In the genomic region with DNA sequence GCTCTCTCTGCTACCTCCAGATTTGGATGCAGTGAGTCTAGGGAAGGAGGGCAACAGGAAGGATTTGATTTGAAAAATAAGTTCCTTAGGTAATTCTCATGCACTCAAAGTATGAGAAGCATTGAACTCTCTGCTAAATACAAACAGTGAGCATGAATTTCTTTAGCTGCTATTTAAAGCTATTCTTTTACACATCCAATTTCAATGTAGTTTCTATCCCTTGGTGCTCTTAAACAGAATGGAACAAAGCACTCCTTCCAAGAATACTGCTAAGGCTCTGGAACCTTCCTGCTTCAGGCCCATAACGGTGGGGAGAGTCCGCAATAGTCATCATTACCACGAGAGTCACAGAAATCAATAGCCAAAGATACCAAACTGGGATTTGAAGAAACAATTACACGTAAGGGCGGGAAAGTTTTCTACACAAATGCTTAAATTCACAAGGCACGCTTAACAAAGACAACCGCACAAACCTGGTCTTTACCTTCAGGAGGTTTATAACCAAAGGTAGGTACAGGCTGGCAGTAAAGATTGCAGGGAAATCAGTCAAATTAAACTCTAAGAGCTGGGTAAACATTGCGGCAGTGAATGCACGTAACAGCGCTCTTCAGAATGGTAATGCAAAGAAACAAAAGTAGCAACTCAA, we compare ENCODE assay signal across 9 cellular contexts.
DNase-seq lines count a peak whose midpoint lies in the region; ATAC-seq lines count a peak whose summit lies in the region.
"Had no signal": no experiment of that assay in that cellular context is flagged by ENCODE, and none has a peak within 500 bp of the region (broad histone marks: within the 10 kb centered on the region; RNA-seq: fewer than 3 reads in every experiment).

No MANE protein-coding gene starts in this region.

- H3K9me3 ChIP-seq in T-helper 17 cell (ENCODE audit: control insufficient read depth, low read length, poor library complexity, severe bottlenecking) (no peaks in the 10 kb centered on the region), subcutaneous abdominal adipose tissue (ENCODE audit: control insufficient read depth in 5 of 5, low read length in 5 of 5) (no peaks in the 10 kb centered on the region)

- DNase-seq in activated CD4-positive, alpha-beta T cell treated with anti-CD3 and anti-CD28 coated beads, Interleukin-2, amount 10 ng/mL, durations not matched to agents 24 days and 14 days, result peak; percentile 51
- no peak for DNase-seq in activated CD4-positive, alpha-beta T cell treated with anti-CD3 and anti-CD28 coated beads for 4 hours
- DNase-seq in T-helper 17 cell (no peak), inferior parietal cortex (ENCODE audit: extremely low spot score) (peak; percentile 53), OCI-M1 (lab: John Stamatoyannopoulos, UW) (no peak)
- DNase-seq: activated CD8-positive, alpha-beta memory T cell treated with anti-CD3 and anti-CD28 coated beads, Interleukin-2, amount 50 U/mL, for 4 hours had no signal

- H3K9me3 Mint-ChIP-seq in activated CD4-positive, alpha-beta T cell treated with anti-CD3 and anti-CD28 coated beads, Interleukin-2, amount 10 ng/mL, durations not matched to agents 24 days and 14 days, result no peaks in the 10 kb centered on the region

- H3K27ac ChIP-seq in subcutaneous abdominal adipose tissue (ENCODE audit: low read depth, low read length), result peak overlapping the region; percentile 96

- H3K27me3 ChIP-seq in subcutaneous abdominal adipose tissue (ENCODE audit: control insufficient read depth in 5 of 5, insufficient read depth in 4 of 5, low read length in 5 of 5), result no peaks in the 10 kb centered on the region

- peaks cover 2% of the 10 kb centered on the region for H3K27me3 Mint-ChIP-seq in activated CD4-positive, alpha-beta T cell treated with anti-CD3 and anti-CD28 coated beads, Interleukin-2, amount 10 ng/mL, durations not matched to agents 24 days and 14 days
- no peaks in the 10 kb centered on the region for H3K27me3 Mint-ChIP-seq in T-helper 17 cell

- H3K36me3 Mint-ChIP-seq in activated CD4-positive, alpha-beta T cell treated with anti-CD3 and anti-CD28 coated beads, Interleukin-2, amount 10 ng/mL, durations not matched to agents 24 days and 14 days (ENCODE audit: low read depth), result peaks cover 14% of the 10 kb centered on the region
- H3K36me3 Mint-ChIP-seq in T-helper 17 cell (ENCODE audit: low read depth), result no peaks in the 10 kb centered on the region

- no peak overlapping the region for H3K27ac Mint-ChIP-seq in activated CD4-positive, alpha-beta T cell treated with anti-CD3 and anti-CD28 coated beads, Interleukin-2, amount 10 ng/mL, durations not matched to agents 24 days and 14 days
- H3K27ac Mint-ChIP-seq in T-helper 17 cell, result peak overlapping the region; percentile 66

- H3K36me3 ChIP-seq in subcutaneous abdominal adipose tissue (ENCODE audit: control insufficient read depth in 5 of 5, insufficient read depth in 5 of 5, low read length in 5 of 5), result no peaks in the 10 kb centered on the region

- H3K9ac ChIP-seq in subcutaneous abdominal adipose tissue (ENCODE audit: low read length in 5 of 5), result peak overlapping the region; percentile 40 to 90 (median 76)

- peaks cover 3 to 56% (median 50%) of the 10 kb centered on the region in 5 donors for H3K4me1 ChIP-seq in subcutaneous abdominal adipose tissue (ENCODE audit: control insufficient read depth in 5 of 5, insufficient read depth in 5 of 5, low read length in 5 of 5)

- intact Hi-C loops in activated CD4-positive, alpha-beta T cell treated with anti-CD3 and anti-CD28 coated beads, Interleukin-2, amount 10 ng/mL, durations not matched to agents 24 days and 14 days (cut with micrococcal nuclease), result loop anchor here (5.0 kb wide), 3 partner anchors 141 to 476 kb away; no protein-coding TSS in a partner anchor

- H3K4me3 Mint-ChIP-seq in activated CD4-positive, alpha-beta T cell treated with anti-CD3 and anti-CD28 coated beads, Interleukin-2, amount 10 ng/mL, durations not matched to agents 24 days and 14 days, result peak overlapping the region; percentile 78
- H3K4me3 Mint-ChIP-seq in T-helper 17 cell, result peak overlapping the region; percentile 87

- H3K4me1 Mint-ChIP-seq in activated CD4-positive, alpha-beta T cell treated with anti-CD3 and anti-CD28 coated beads, Interleukin-2, amount 10 ng/mL, durations not matched to agents 24 days and 14 days, result peaks cover 48% of the 10 kb centered on the region
- H3K4me1 Mint-ChIP-seq in T-helper 17 cell, result peaks cover 30% of the 10 kb centered on the region

- ATAC-seq in T-helper 17 cell (no peak), HG03159 (IDR thresholded peaks at IDR 0.05; ENCODE audit: unreplicated experiment) (no peak), HG03439 (IDR thresholded peaks at IDR 0.05; ENCODE audit: unreplicated experiment) (no peak)

- H3K4me3 ChIP-seq in subcutaneous abdominal adipose tissue (ENCODE audit: low read depth in 1 of 5, low read length in 5 of 5), result peak overlapping the region; percentile 80 to 96 (median 92)

Comparison
In these comparisons a context has a peak if more than half of its experiments do, and no peak if none do; other contexts are left out.
1. DNase-seq: peak in activated CD4-positive, alpha-beta T cell treated with anti-CD3 and anti-CD28 coated beads, Interleukin-2, amount 10 ng/mL, durations not matched to agents 24 days and 14 days (single experiment) and inferior parietal cortex (single experiment); none in activated CD4-positive, alpha-beta T cell treated with anti-CD3 and anti-CD28 coated beads for 4 hours (0 of 2), T-helper 17 cell (0 of 3) and OCI-M1 (single experiment).